In the genomic region with DNA sequence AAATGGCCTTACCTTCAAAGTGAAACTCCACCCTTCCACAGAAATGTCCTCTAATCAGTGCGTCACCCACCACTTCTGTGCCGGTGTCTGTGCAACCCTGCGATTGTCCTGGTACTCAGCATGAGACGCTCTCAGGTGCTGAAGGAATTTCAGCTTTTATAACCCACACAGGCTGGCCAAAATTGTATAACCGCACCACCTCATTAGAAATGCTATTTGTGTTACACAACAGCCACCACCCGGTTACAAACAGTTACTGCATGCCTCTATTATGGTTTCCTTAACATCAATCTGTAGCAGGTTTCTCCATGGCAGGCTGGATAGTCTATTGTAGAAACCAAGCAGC, we compare ENCODE assay signal across 8 cellular contexts. TPM values are rescaled to one million over a fixed set of nuclear protein-coding genes. Genes with fewer than 3 reads are reported as not detected.
DNase-seq lines count a peak whose midpoint lies in the region; ATAC-seq, FAIRE-seq and TF ChIP-seq lines count a peak whose summit lies in the region.

No MANE protein-coding gene starts in this region.

- no peak overlapping the region for H3K4me2 ChIP-seq in IMR-90 (ENCODE audit: low read depth, low read length)
- no peak overlapping the region for H3K4me2 ChIP-seq in trophoblast cell (ENCODE audit: low read length)

- H3K27me3 Mint-ChIP-seq in activated CD8-positive, alpha-beta T cell treated with anti-CD3 and anti-CD28 coated beads for 36 hours, result no peaks in the 10 kb centered on the region

- H3K14ac ChIP-seq in IMR-90 (replicated peaks; ENCODE audit: low read depth, low read length) (peak overlapping the region; percentile 84), trophoblast cell (ENCODE audit: low read length) (no peak overlapping the region)

- ATAC-seq in GM18505 (IDR thresholded peaks at IDR 0.05; ENCODE audit: unreplicated experiment), result peak; percentile 66
- ATAC-seq in IMR-90 (ENCODE audit: low read depth), result peak; percentile 51
- peak; percentile 55 for ATAC-seq in activated CD8-positive, alpha-beta T cell treated with anti-CD3 and anti-CD28 coated beads for 36 hours

- intact Hi-C loops in IMR-90 (cut with micrococcal nuclease), result loop anchor here (5.0 kb wide), 1 partner anchor 343 kb away; no protein-coding TSS in a partner anchor
- intact Hi-C loops in activated CD8-positive, alpha-beta T cell treated with anti-CD3 and anti-CD28 coated beads for 36 hours (cut with micrococcal nuclease), result no loop called here

- no peak overlapping the region; the same call in 1 of the 2 replicates for H4K5ac ChIP-seq in IMR-90 (ENCODE audit: low read depth, low read length)

- POLR2A ChIA-PET in IMR-90 (lab: Charles Lee; ENCODE audit: unreplicated experiment), result no interaction called here
- POLR2A ChIA-PET in activated CD8-positive, alpha-beta T cell treated with anti-CD3 and anti-CD28 coated beads for 36 hours (lab: Charles Lee), result no interaction called here

- H3K27ac Mint-ChIP-seq in activated CD8-positive, alpha-beta T cell treated with anti-CD3 and anti-CD28 coated beads for 36 hours, result peak overlapping the region; percentile 27

- peak overlapping the region; percentile 70; the same call in 1 of the 2 replicates for H4K91ac ChIP-seq in IMR-90 (ENCODE audit: insufficient read depth, low read depth, low read length)
- H4K91ac ChIP-seq in trophoblast cell (ENCODE audit: low read depth, low read length), result no peak overlapping the region

- peak; percentile 76 for TF ChIP-seq RAD21 in IMR-90 (IDR thresholded peaks at IDR 0.05; ENCODE audit: low read length)

- no peak overlapping the region for H3K56ac ChIP-seq in IMR-90 (ENCODE audit: extremely low read depth, insufficient read depth, low read length)

- no peak overlapping the region for H4K12ac ChIP-seq in trophoblast cell (ENCODE audit: low read depth, low read length)

- 0 out of 2 replicates have a peak, but pooled peaks cover 1% of the 10 kb centered on the region for H3K36me3 ChIP-seq in IMR-90 (ENCODE audit: control insufficient read depth, insufficient read depth, low read length)
- no peaks in the 10 kb centered on the region for H3K36me3 ChIP-seq in trophoblast cell (ENCODE audit: control insufficient read depth in 1 of 2, insufficient read depth in 2 of 2, low read length in 2 of 2)

- H4K8ac ChIP-seq in IMR-90 (ENCODE audit: low read depth in 2 of 2, low read length in 2 of 2) (peak overlapping the region in 1 of 2 experiments; percentile 76; a peak in 1 of 4 replicates), trophoblast cell (ENCODE audit: low read depth, low read length) (no peak overlapping the region)

- DNase-seq in Ammon's horn (ENCODE audit: low spot score), result peak; percentile 82
- DNase-seq in IMR-90, result peak; percentile 63
- peak; percentile 19 for DNase-seq in activated CD8-positive, alpha-beta T cell treated with anti-CD3 and anti-CD28 coated beads for 36 hours
- peak; percentile 71 for DNase-seq in fibroblast of the aortic adventitia (ENCODE audit: low read depth)
- peak; percentile 24 to 54 for DNase-seq in trophoblast cell
- no peak for DNase-seq in RCC 7860 (ENCODE audit: low spot score)
- DNase-seq in COLO829 (ENCODE audit: low spot score), result no peak

- H3K4ac ChIP-seq in IMR-90 (ENCODE audit: low read depth, low read length) (peak overlapping the region; percentile 93), trophoblast cell (ENCODE audit: low read depth, low read length) (no peak overlapping the region)

- WGBS in IMR-90 (ENCODE audit: extremely low coverage in 2 of 2, insufficient read length in 1 of 2), 2 experiments, result 59% methylated on average over 4 of the region's 6 CpGs; no CpG with 5 or more reads in 1 of the 2 experiments
- no CpG with 5 or more reads among the region's 6 CpGs for WGBS in trophoblast cell (ENCODE audit: extremely low coverage, insufficient coverage, insufficient read length)

- H2BK120ac ChIP-seq in IMR-90 (ENCODE audit: low read depth, low read length) (peak overlapping the region; percentile 84), trophoblast cell (ENCODE audit: insufficient read depth, low read length, poor library complexity) (no peak overlapping the region)

- H3K27me3 ChIP-seq in IMR-90 (ENCODE audit: control insufficient read depth, insufficient read depth, low read length), result no peaks in the 10 kb centered on the region
- H3K27me3 ChIP-seq in trophoblast cell (ENCODE audit: insufficient read depth, low read length), result no peaks in the 10 kb centered on the region

- H3K79me1 ChIP-seq in IMR-90 (ENCODE audit: low read depth in 1 of 2, low read length in 2 of 2) (peaks cover 19 to 44% of the 10 kb centered on the region in 2 experiments; a peak in 3 of 4 replicates), trophoblast cell (ENCODE audit: low read length) (no peaks in the 10 kb centered on the region)

- H4K20me1 ChIP-seq in IMR-90 (ENCODE audit: insufficient read depth, low read length), result peaks cover 3% of the 10 kb centered on the region; the same call in 1 of the 2 replicates

- H3K9me1 ChIP-seq in IMR-90 (ENCODE audit: insufficient read depth, low read length), result peaks cover 17% of the 10 kb centered on the region; the same call in 1 of the 2 replicates

- no peak for FAIRE-seq in RCC 7860 (lab: Jason Lieb, UNC)

- H3K4me1 Mint-ChIP-seq in activated CD8-positive, alpha-beta T cell treated with anti-CD3 and anti-CD28 coated beads for 36 hours (ENCODE audit: low read depth), result peaks cover 31% of the 10 kb centered on the region

- H3K9ac ChIP-seq in IMR-90 (ENCODE audit: low read depth, low read length), result no peak overlapping the region
- H3K9ac ChIP-seq in trophoblast cell (ENCODE audit: low read length), result no peak overlapping the region

- H3K27ac ChIP-seq in IMR-90 (ENCODE audit: insufficient read depth, low read length) (no peak overlapping the region), trophoblast cell (ENCODE audit: low read depth, low read length) (no peak overlapping the region)

- dilution Hi-C loops in IMR-90 (cut with HindIII; ENCODE audit: low sequenced_read_pairs, unreplicated experiment), result no loop called here

- H3K9me3 ChIP-seq in IMR-90 (ENCODE audit: control insufficient read depth, insufficient read depth, low read length), result no peaks in the 10 kb centered on the region
- no peaks in the 10 kb centered on the region for H3K9me3 ChIP-seq in trophoblast cell (ENCODE audit: insufficient read depth, low read depth, low read length)

- H3K23ac ChIP-seq in IMR-90 (ENCODE audit: low read depth, low read length) (0 out of 2 replicates have a peak overlapping the region, but pooled peaks have one; percentile 44), trophoblast cell (ENCODE audit: low read length) (no peak overlapping the region)

- H3K4me3 ChIP-seq in IMR-90 (ENCODE audit: insufficient read depth, low read depth, low read length), result no peak overlapping the region
- no peak overlapping the region for H3K4me3 ChIP-seq in fibroblast of the aortic adventitia (ENCODE audit: low read depth, low read length)
- H3K4me3 ChIP-seq in trophoblast cell (ENCODE audit: low read depth, low read length), result no peak overlapping the region

- H2BK15ac ChIP-seq in IMR-90 (ENCODE audit: low read depth, low read length), result peak overlapping the region; percentile 84; the same call in 1 of the 3 replicates

- H2AK5ac ChIP-seq in IMR-90 (ENCODE audit: low read depth, low read length) (peak overlapping the region; percentile 92), trophoblast cell (ENCODE audit: low read length) (no peak overlapping the region)

- no peaks in the 10 kb centered on the region for H3K9me3 Mint-ChIP-seq in activated CD8-positive, alpha-beta T cell treated with anti-CD3 and anti-CD28 coated beads for 36 hours

- H2AFZ ChIP-seq in IMR-90 (replicated peaks; ENCODE audit: low read length, poor library complexity) (peak overlapping the region; percentile 53), trophoblast cell (ENCODE audit: insufficient read depth, low read length, poor library complexity) (no peak overlapping the region)

- CTCF ChIA-PET in IMR-90 (lab: Yijun Ruan, JAX), result interaction anchor here (0.6 to 1.2 kb wide), 7 partner anchors 12 to 717 kb away, joined by 3 to 7 read pairs (median 3); no protein-coding TSS in a partner anchor
- CTCF ChIA-PET in activated CD8-positive, alpha-beta T cell treated with anti-CD3 and anti-CD28 coated beads for 36 hours (lab: Charles Lee), result interaction anchor here (1.0 to 1.7 kb wide), 5 partner anchors 10 to 213 kb away, joined by 3 to 5 read pairs (median 3); no protein-coding TSS in a partner anchor

- in situ Hi-C loops in IMR-90 (cut with MboI; ENCODE audit: low sequenced_read_pairs), result loop anchor here (25.0 kb wide), 1 partner anchor 338 kb away; no protein-coding TSS in a partner anchor

- H3K4me1 ChIP-seq in IMR-90 (ENCODE audit: control insufficient read depth, insufficient read depth, low read length), result peaks cover 24% of the 10 kb centered on the region
- H3K4me1 ChIP-seq in trophoblast cell (ENCODE audit: control insufficient read depth in 1 of 2, insufficient read depth in 2 of 2, low read length in 2 of 2), result no peaks in the 10 kb centered on the region

- H2AK9ac ChIP-seq in IMR-90 (replicated peaks; ENCODE audit: low read depth, low read length, poor library complexity), result peak overlapping the region; percentile 59

- H2BK12ac ChIP-seq in trophoblast cell (ENCODE audit: low read length), result no peak overlapping the region

- TF ChIP-seq CTCF in IMR-90 (conservative IDR thresholded peaks at IDR 0.05; ENCODE audit: low read depth, low read length), result peak; percentile 74
- peak; percentile 45 for TF ChIP-seq CTCF in activated CD8-positive, alpha-beta T cell treated with anti-CD3 and anti-CD28 coated beads for 36 hours (IDR thresholded peaks at IDR 0.05)
- peak; percentile 63 for TF ChIP-seq CTCF in fibroblast of the aortic adventitia (IDR thresholded peaks at IDR 0.05; ENCODE audit: insufficient read depth, low read length)

- no TSS peak for BruUV-seq in IMR-90 (replicated peaks; lab: Mats Ljungman, UMichigan)

- peaks cover 9% of the 10 kb centered on the region for H3K36me3 Mint-ChIP-seq in activated CD8-positive, alpha-beta T cell treated with anti-CD3 and anti-CD28 coated beads for 36 hours (ENCODE audit: low read depth)

- no peak overlapping the region for H3K4me3 Mint-ChIP-seq in activated CD8-positive, alpha-beta T cell treated with anti-CD3 and anti-CD28 coated beads for 36 hours

- H3K18ac ChIP-seq in IMR-90 (ENCODE audit: low read depth, low read length) (no peak overlapping the region), trophoblast cell (ENCODE audit: low read length) (no peak overlapping the region)

- peak overlapping the region; percentile 89 for H2BK20ac ChIP-seq in IMR-90 (ENCODE audit: low read depth, low read length)

- H2BK5ac ChIP-seq in IMR-90 (ENCODE audit: low read depth, low read length, poor library complexity, severe bottlenecking) (no peak overlapping the region), trophoblast cell (ENCODE audit: low read depth, low read length, poor library complexity) (no peak overlapping the region)

- TF ChIP-seq POLR2A in GM18505 (IDR thresholded peaks at IDR 0.05; ENCODE audit: borderline replicate concordance, extremely low read depth, insufficient read depth, insufficient read length), result no peak
- no peak for TF ChIP-seq POLR2A in IMR-90 (IDR thresholded peaks at IDR 0.05; ENCODE audit: low read depth, low read length)

- H3K79me2 ChIP-seq in trophoblast cell (ENCODE audit: control insufficient read depth, insufficient read depth, low read length, poor library complexity), result no peaks in the 10 kb centered on the region

RNA-seq across cellular contexts. Expression of gene SLC23A2, which starts 51.5 kb away (rescaled TPM):
- total RNA-seq in IMR-90 (2012; rRNA removed), result 10.2 and 11.1 TPM in 2 replicates
- polyA plus RNA-seq in IMR-90 (2012; rRNA removed), result 13.5 and 14.4 TPM in 2 replicates
- polyA plus RNA-seq in IMR-90 (2012; cell fraction: cytosol; rRNA removed), result 9.3 and 13.1 TPM in 2 replicates
- polyA plus RNA-seq in IMR-90 (2012; cell fraction: nucleus; rRNA removed; ENCODE audit: low replicate concordance), result 22.1 and 35.5 TPM in 2 replicates
- total RNA-seq in activated CD8-positive, alpha-beta T cell treated with anti-CD3 and anti-CD28 coated beads for 36 hours, result 10 to 100 TPM; 16.0 to 16.2 TPM
- total RNA-seq in fibroblast of the aortic adventitia (ENCODE audit: low replicate concordance), result 8.9 and 24.6 TPM in 2 replicates
- 11.9 and 12.4 TPM in 2 replicates for polyA plus RNA-seq in trophoblast cell (2013)

Comparison
In these comparisons a context has a peak if more than half of its experiments do, and no peak if none do; other contexts are left out.
1. DNase-seq: peak in Ammon's horn (single experiment), IMR-90 (single experiment), activated CD8-positive, alpha-beta T cell treated with anti-CD3 and anti-CD28 coated beads for 36 hours (single experiment), fibroblast of the aortic adventitia (single experiment) and trophoblast cell (2 of 2); none in RCC 7860 (single experiment) and COLO829 (single experiment).
2. Peak in every context shown above with its lines, with median percentiles within 50 percentile points of each other: ATAC-seq and CTCF ChIP-seq.